Comparison of ENCODE assay signal across 17 cellular contexts in genomic region chr2:74222300-74222650, GRCh38. TPM values are rescaled to one million over a fixed set of nuclear protein-coding genes. Genes with fewer than 3 reads are reported as not detected.
A peak's percentile ranks its signal among the peaks of the same experiment; 100 is the strongest.
DNase-seq lines count a peak whose midpoint lies in the region; ATAC-seq and TF ChIP-seq lines count a peak whose summit lies in the region.
"Had no signal": no experiment of that assay in that cellular context is flagged by ENCODE, and none has a peak within 500 bp of the region (broad histone marks: within the 10 kb centered on the region; RNA-seq: fewer than 3 reads in every experiment).

No MANE protein-coding gene starts in this region.

- peak overlapping the region; percentile 39 for H3K27ac Mint-ChIP-seq in T-helper 1 cell treated with Interleukin-12 subunit alpha and Interleukin-12 subunit beta and Interleukin-4 antibody, amounts not matched to agents 30 μg/mL and 1 μg/mL, for 36 hours
- H3K27ac Mint-ChIP-seq in natural killer cell treated with Interleukin-12 subunit alpha and Interleukin-12 subunit beta and Interleukin-15 and Interleukin-18, amount 100 ng/mL, for 72 hours, result peak overlapping the region; percentile 18 to 38
- H3K27ac Mint-ChIP-seq in natural killer cell, result no peak overlapping the region
- peak overlapping the region; percentile 25 for H3K27ac Mint-ChIP-seq in activated T-helper 17 cell treated with anti-CD3 and anti-CD28 coated beads, Interleukin-2, amount 50 U/mL, for 72 hours
- peak overlapping the region; percentile 52 for H3K27ac Mint-ChIP-seq in stimulated activated naive B cell treated with anti-CD40 and anti-IgM and Interleukin-4, amounts not matched to agents 10 μg/mL and 1 μg/mL and 100 μg/mL, for 72 hours

- H3K27me3 Mint-ChIP-seq in T-helper 1 cell treated with Interleukin-12 subunit alpha and Interleukin-12 subunit beta and Interleukin-4 antibody, amounts not matched to agents 30 μg/mL and 1 μg/mL, for 36 hours (ENCODE audit: low read depth), result no peaks in the 10 kb centered on the region
- no peaks in the 10 kb centered on the region for H3K27me3 Mint-ChIP-seq in natural killer cell treated with Interleukin-12 subunit alpha and Interleukin-12 subunit beta and Interleukin-15 and Interleukin-18, amount 100 ng/mL, for 72 hours
- H3K27me3 Mint-ChIP-seq in natural killer cell (ENCODE audit: low read depth in 2 of 2), result no peaks in the 10 kb centered on the region
- no peaks in the 10 kb centered on the region for H3K27me3 Mint-ChIP-seq in activated T-helper 17 cell treated with anti-CD3 and anti-CD28 coated beads, Interleukin-2, amount 50 U/mL, for 72 hours
- no peaks in the 10 kb centered on the region for H3K27me3 Mint-ChIP-seq in stimulated activated naive B cell treated with anti-CD40 and anti-IgM and Interleukin-4, amounts not matched to agents 10 μg/mL and 1 μg/mL and 100 μg/mL, for 72 hours

- DNase-seq in T-helper 1 cell (no peak), natural killer cell (no peak), DMS153 (lab: John Stamatoyannopoulos, UW) (no peak), left colon (no peak)
- no peak for DNase-seq in natural killer cell treated with Interleukin-12 subunit alpha and Interleukin-12 subunit beta and Interleukin-15 and Interleukin-18, amount 100 ng/mL, for 72 hours (ENCODE audit: low spot score)
- DNase-seq in stimulated activated naive B cell treated with anti-CD40 and anti-IgM and Interleukin-4, amounts not matched to agents 10 μg/mL and 1 μg/mL and 100 μg/mL, for 72 hours, result no peak
- DNase-seq: DMS 273 treated with DMSO at 0.1 percent for 48 hours, GDM1, NCI-H1092, NCI-H146, NCI-H2029 treated with DMSO at 0.1 percent for 48 hours, NCI-H2171, NCI-H446 treated with DMSO at 0.1 percent for 48 hours, NCI-H69, Right ventricle myocardium superior had no signal

- H3K4me3 Mint-ChIP-seq in T-helper 1 cell treated with Interleukin-12 subunit alpha and Interleukin-12 subunit beta and Interleukin-4 antibody, amounts not matched to agents 30 μg/mL and 1 μg/mL, for 36 hours, result no peak overlapping the region
- no peak overlapping the region for H3K4me3 Mint-ChIP-seq in natural killer cell treated with Interleukin-12 subunit alpha and Interleukin-12 subunit beta and Interleukin-15 and Interleukin-18, amount 100 ng/mL, for 72 hours
- no peak overlapping the region for H3K4me3 Mint-ChIP-seq in natural killer cell
- H3K4me3 Mint-ChIP-seq in activated T-helper 17 cell treated with anti-CD3 and anti-CD28 coated beads, Interleukin-2, amount 50 U/mL, for 72 hours, result no peak overlapping the region
- no peak overlapping the region for H3K4me3 Mint-ChIP-seq in stimulated activated naive B cell treated with anti-CD40 and anti-IgM and Interleukin-4, amounts not matched to agents 10 μg/mL and 1 μg/mL and 100 μg/mL, for 72 hours

- no peak for ATAC-seq in natural killer cell treated with Interleukin-12 subunit alpha and Interleukin-12 subunit beta and Interleukin-15 and Interleukin-18, amount 100 ng/mL, for 72 hours
- no peak for ATAC-seq in natural killer cell
- ATAC-seq in activated T-helper 17 cell treated with anti-CD3 and anti-CD28 coated beads, Interleukin-2, amount 50 U/mL, for 72 hours (replicated peaks), result no peak
- ATAC-seq in stimulated activated naive B cell treated with anti-CD40 and anti-IgM and Interleukin-4, amounts not matched to agents 10 μg/mL and 1 μg/mL and 100 μg/mL, for 72 hours (replicated peaks), result no peak
- no peak for ATAC-seq in left colon

- peaks cover 10% of the 10 kb centered on the region for H3K4me1 Mint-ChIP-seq in T-helper 1 cell treated with Interleukin-12 subunit alpha and Interleukin-12 subunit beta and Interleukin-4 antibody, amounts not matched to agents 30 μg/mL and 1 μg/mL, for 36 hours (ENCODE audit: low read depth)
- H3K4me1 Mint-ChIP-seq in natural killer cell treated with Interleukin-12 subunit alpha and Interleukin-12 subunit beta and Interleukin-15 and Interleukin-18, amount 100 ng/mL, for 72 hours (ENCODE audit: low read depth in 2 of 2), result peaks cover 12 to 29% of the 10 kb centered on the region in 2 donors
- no peaks in the 10 kb centered on the region for H3K4me1 Mint-ChIP-seq in natural killer cell
- H3K4me1 Mint-ChIP-seq in activated T-helper 17 cell treated with anti-CD3 and anti-CD28 coated beads, Interleukin-2, amount 50 U/mL, for 72 hours, result no peaks in the 10 kb centered on the region
- H3K4me1 Mint-ChIP-seq in stimulated activated naive B cell treated with anti-CD40 and anti-IgM and Interleukin-4, amounts not matched to agents 10 μg/mL and 1 μg/mL and 100 μg/mL, for 72 hours, result peaks cover 0 to 9% of the 10 kb centered on the region in 2 donors

- intact Hi-C loops in natural killer cell (cut with micrococcal nuclease) (no loop called here), left colon (cut with DNase I, micrococcal nuclease) (no loop called here)

- no peaks in the 10 kb centered on the region for H3K9me3 Mint-ChIP-seq in T-helper 1 cell treated with Interleukin-12 subunit alpha and Interleukin-12 subunit beta and Interleukin-4 antibody, amounts not matched to agents 30 μg/mL and 1 μg/mL, for 36 hours
- H3K9me3 Mint-ChIP-seq in natural killer cell treated with Interleukin-12 subunit alpha and Interleukin-12 subunit beta and Interleukin-15 and Interleukin-18, amount 100 ng/mL, for 72 hours, result no peaks in the 10 kb centered on the region
- H3K9me3 Mint-ChIP-seq in natural killer cell, result no peaks in the 10 kb centered on the region
- no peaks in the 10 kb centered on the region for H3K9me3 Mint-ChIP-seq in activated T-helper 17 cell treated with anti-CD3 and anti-CD28 coated beads, Interleukin-2, amount 50 U/mL, for 72 hours
- H3K9me3 Mint-ChIP-seq in stimulated activated naive B cell treated with anti-CD40 and anti-IgM and Interleukin-4, amounts not matched to agents 10 μg/mL and 1 μg/mL and 100 μg/mL, for 72 hours, result no peaks in the 10 kb centered on the region

- H3K36me3 Mint-ChIP-seq in T-helper 1 cell treated with Interleukin-12 subunit alpha and Interleukin-12 subunit beta and Interleukin-4 antibody, amounts not matched to agents 30 μg/mL and 1 μg/mL, for 36 hours (ENCODE audit: low read depth), result peaks cover 23% of the 10 kb centered on the region
- peaks cover 7% of the 10 kb centered on the region for H3K36me3 Mint-ChIP-seq in natural killer cell treated with Interleukin-12 subunit alpha and Interleukin-12 subunit beta and Interleukin-15 and Interleukin-18, amount 100 ng/mL, for 72 hours
- H3K36me3 Mint-ChIP-seq in natural killer cell, result no peaks in the 10 kb centered on the region
- peaks cover 60% of the 10 kb centered on the region for H3K36me3 Mint-ChIP-seq in activated T-helper 17 cell treated with anti-CD3 and anti-CD28 coated beads, Interleukin-2, amount 50 U/mL, for 72 hours (ENCODE audit: low read depth)
- peaks cover 31 to 68% of the 10 kb centered on the region in 2 donors for H3K36me3 Mint-ChIP-seq in stimulated activated naive B cell treated with anti-CD40 and anti-IgM and Interleukin-4, amounts not matched to agents 10 μg/mL and 1 μg/mL and 100 μg/mL, for 72 hours

- no peak for TF ChIP-seq CTCF in natural killer cell (IDR thresholded peaks at IDR 0.05)

RNA-seq across cellular contexts. Expression of gene MTHFD2, which starts 23.9 kb away (rescaled TPM):
- total RNA-seq in natural killer cell treated with Interleukin-12 subunit alpha and Interleukin-12 subunit beta and Interleukin-15 and Interleukin-18, amount 100 ng/mL, for 72 hours, result 100 to 1,000 TPM; 384 to 480 TPM
- total RNA-seq in natural killer cell (10 to 100 TPM; 28.7 to 41.1 (median 40.5) TPM), left colon (10 to 100 TPM; 23.4 to 53.4 TPM)
- total RNA-seq in activated T-helper 17 cell treated with anti-CD3 and anti-CD28 coated beads, Interleukin-2, amount 50 U/mL, for 72 hours, result 100 to 1,000 TPM; 281 to 284 TPM

RNA-seq across cellular contexts. Expression of gene MOB1A, which starts 43.6 kb away (rescaled TPM):
- 100 to 1,000 TPM; 167 to 228 TPM for total RNA-seq in natural killer cell treated with Interleukin-12 subunit alpha and Interleukin-12 subunit beta and Interleukin-15 and Interleukin-18, amount 100 ng/mL, for 72 hours
- total RNA-seq in natural killer cell (100 to 1,000 TPM; 211 to 239 (median 222) TPM), left colon (100 to 1,000 TPM; 137 to 138 TPM)
- 100 to 1,000 TPM; 155 to 159 TPM for total RNA-seq in activated T-helper 17 cell treated with anti-CD3 and anti-CD28 coated beads, Interleukin-2, amount 50 U/mL, for 72 hours

Comparison
In these comparisons a context has a peak if more than half of its experiments do, and no peak if none do; other contexts are left out.
1. H3K27ac Mint-ChIP-seq: peak in T-helper 1 cell treated with Interleukin-12 subunit alpha and Interleukin-12 subunit beta and Interleukin-4 antibody, amounts not matched to agents 30 μg/mL and 1 μg/mL, for 36 hours (single experiment), natural killer cell treated with Interleukin-12 subunit alpha and Interleukin-12 subunit beta and Interleukin-15 and Interleukin-18, amount 100 ng/mL, for 72 hours (2 of 2), activated T-helper 17 cell treated with anti-CD3 and anti-CD28 coated beads, Interleukin-2, amount 50 U/mL, for 72 hours (single experiment) and stimulated activated naive B cell treated with anti-CD40 and anti-IgM and Interleukin-4, amounts not matched to agents 10 μg/mL and 1 μg/mL and 100 μg/mL, for 72 hours (single experiment); none in natural killer cell (0 of 2).
2. RNA of gene MTHFD2, which starts 23.9 kb away (total RNA-seq): 384 to 480 TPM in natural killer cell treated with Interleukin-12 subunit alpha and Interleukin-12 subunit beta and Interleukin-15 and Interleukin-18, amount 100 ng/mL, for 72 hours and 281 to 284 TPM in activated T-helper 17 cell treated with anti-CD3 and anti-CD28 coated beads, Interleukin-2, amount 50 U/mL, for 72 hours; 23.4 to 53.4 TPM in left colon and 28.7 to 41.1 TPM in natural killer cell; every median in the first group is over 4 times any median in the second.